8 cellular contexts compared by ENCODE assay signal in the genomic region with DNA sequence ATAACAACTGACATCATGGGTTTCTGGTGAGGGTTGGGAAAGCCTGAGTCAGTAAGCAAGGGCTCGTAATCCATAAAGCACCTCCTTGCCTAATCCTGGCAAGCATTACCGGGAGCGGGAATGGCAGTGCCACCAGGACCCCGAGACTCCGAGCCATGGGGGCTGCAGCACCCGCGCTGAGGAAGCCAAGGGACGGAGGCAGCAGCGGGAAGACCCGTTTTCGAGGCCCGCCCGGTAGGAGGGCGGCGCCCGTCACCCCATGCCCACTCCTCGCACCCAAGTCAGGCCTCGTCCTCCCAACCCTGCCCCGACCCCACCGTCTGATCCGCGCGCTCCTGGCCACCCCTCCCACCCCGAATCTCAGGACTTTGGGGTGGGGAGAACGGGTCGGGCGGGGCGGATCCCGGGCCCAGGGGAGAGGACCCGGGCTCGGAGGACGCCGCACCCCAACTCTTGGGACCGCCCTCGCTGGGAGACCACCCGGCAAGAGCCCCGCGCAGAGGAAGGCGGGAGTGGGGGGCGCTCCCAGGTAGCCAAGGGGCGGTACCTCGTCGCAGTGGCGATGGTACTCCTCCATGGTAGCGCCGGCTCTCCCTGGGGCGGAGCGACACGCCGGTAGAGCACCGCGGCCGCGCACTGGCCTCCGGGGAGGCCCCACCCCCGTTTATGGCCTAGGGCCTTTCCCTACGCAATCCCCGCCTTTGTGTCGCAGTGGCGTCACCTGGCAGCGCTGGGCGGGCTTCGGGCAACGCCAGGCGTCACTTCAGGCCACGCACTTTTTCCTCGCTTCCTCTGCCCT. TPM values are rescaled to one million over a fixed set of nuclear protein-coding genes. Genes with fewer than 3 reads are reported as not detected.
DNase-seq lines count a peak whose midpoint lies in the region; ATAC-seq, FAIRE-seq and TF ChIP-seq lines count a peak whose summit lies in the region.

A gene with protein sequence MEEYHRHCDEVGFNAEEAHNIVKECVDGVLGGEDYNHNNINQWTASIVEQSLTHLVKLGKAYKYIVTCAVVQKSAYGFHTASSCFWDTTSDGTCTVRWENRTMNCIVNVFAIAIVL (minus strand): TSS at position 638 of the 799 bp plus-strand sequence. CDS start 61 bp downstream, at position 577.

- H2AFZ ChIP-seq in neuron (ENCODE audit: low read depth, low read length), result no peak within 1 kb of the TSS

- H3K4me3 ChIP-seq in SJSA1 (peak within 1 kb of the TSS; percentile 69), neuron (ENCODE audit: low read length) (peak within 1 kb of the TSS; percentile 46)

- DNase-seq in DMS79 (lab: John Stamatoyannopoulos, UW) (peak; percentile 33), LHCN-M2 (ENCODE audit: low read depth) (peak; percentile 74), SJSA1 (ENCODE audit: low read depth in 1 of 2, low spot score in 2 of 2) (peak; percentile 73 to 79), frontal cortex (ENCODE audit: low spot score in 2 of 2) (peak; percentile 41 to 61)
- DNase-seq in activated naive CD4-positive, alpha-beta T cell treated with Interleukin-2 at 50 U/mL for 16 hours, result peak; percentile 82

- H3K4me1 ChIP-seq in SJSA1 (replicated peaks), result peaks cover 11% of the 10 kb centered on the region
- no peaks in the 10 kb centered on the region for H3K4me1 ChIP-seq in neuron (ENCODE audit: insufficient read depth, low read length)

- FAIRE-seq in frontal cortex (lab: Jason Lieb, UNC), result no peak

- H3K36me3 ChIP-seq in SJSA1 (no peaks in the 10 kb centered on the region), neuron (ENCODE audit: insufficient read depth, low read length) (no peaks in the 10 kb centered on the region)

- no peak for TF ChIP-seq CTCF in subcutaneous adipose tissue (IDR thresholded peaks at IDR 0.05; ENCODE audit: low read depth)

- peak within 1 kb of the TSS; percentile 75 for H3K27ac ChIP-seq in SJSA1

- H3K9me3 ChIP-seq in SJSA1 (replicated peaks) (no peaks in the 10 kb centered on the region), neuron (ENCODE audit: low read length) (no peaks in the 10 kb centered on the region)

- ATAC-seq in GM21737 (IDR thresholded peaks at IDR 0.05; ENCODE audit: unreplicated experiment), result peak; percentile 100

- no peaks in the 10 kb centered on the region for H3K27me3 ChIP-seq in SJSA1 (replicated peaks)
- H3K27me3 ChIP-seq in neuron (ENCODE audit: insufficient read depth, low read length), result no peaks in the 10 kb centered on the region

RNA-seq across cellular contexts. Expression of the gene that starts here (rescaled TPM):
- 50.9 and 54.8 TPM in 2 replicates for total RNA-seq in LHCN-M2 (2014; rRNA removed)
- polyA plus RNA-seq in LHCN-M2 (2012), result 28.4 TPM
- total RNA-seq in SJSA1 (2014; rRNA removed; shearing (Covaris generic)), result 60.0 and 63.7 TPM in 2 replicates
- total RNA-seq in frontal cortex, result 27.3 TPM
- 10 to 100 TPM; 20.5 to 50.5 (median 37.1) TPM for total RNA-seq in subcutaneous adipose tissue

Comparison
In these comparisons a context has a peak if more than half of its experiments do, and no peak if none do; other contexts are left out.
1. Peak in every context shown above with its lines: DNase-seq, ATAC-seq, H3K4me3 ChIP-seq and H3K27ac ChIP-seq.